25 cellular contexts compared by ENCODE assay signal in the genomic region with DNA sequence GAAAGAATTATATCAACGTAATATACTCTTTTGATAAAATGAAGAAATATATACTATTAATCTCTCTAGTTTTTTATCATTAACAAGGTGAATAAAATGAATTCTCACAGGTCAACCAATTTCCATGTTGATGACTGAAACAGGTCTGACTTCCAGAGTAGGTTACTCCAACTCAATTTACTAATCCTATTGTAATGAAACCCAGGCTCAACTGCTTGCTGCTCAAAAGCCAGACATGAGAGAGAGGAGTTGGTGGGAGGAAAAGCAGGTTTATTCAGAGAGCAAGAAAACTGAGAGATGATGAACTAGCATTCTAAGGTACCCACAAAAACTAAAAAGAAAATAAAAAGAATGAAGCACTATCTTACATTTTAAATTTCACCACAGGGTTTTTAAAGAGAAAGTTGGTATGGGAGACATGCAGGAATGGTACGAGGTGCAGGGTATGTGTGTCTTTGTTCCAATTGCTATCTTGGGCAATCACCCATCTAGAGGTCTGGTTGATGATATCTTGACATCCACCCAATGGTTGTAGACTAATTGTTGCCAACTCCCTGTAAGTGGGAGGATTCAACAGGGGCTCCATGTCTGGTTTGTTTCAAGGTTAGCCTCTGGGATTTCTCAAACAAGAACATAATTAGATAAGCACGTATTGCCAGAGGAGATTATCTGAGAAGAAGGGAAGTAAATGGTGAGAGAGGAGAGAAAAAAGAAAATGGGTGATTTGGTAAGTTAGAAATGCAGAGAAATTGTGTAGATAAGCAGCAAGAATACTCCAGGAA.
"Had no signal": no experiment of that assay in that cellular context is flagged by ENCODE, and none has a peak within 500 bp of the region (broad histone marks: within the 10 kb centered on the region; RNA-seq: fewer than 3 reads in every experiment).

No MANE protein-coding gene starts in this region.

- H3K27ac Mint-ChIP-seq: dendritic cell treated with granulocyte-macrophage colony-stimulating factor and Interleukin-4, amounts not matched to agents 40 ng/mL and 50 ng/mL, for 4 days; effector memory CD8-positive, alpha-beta T cell; naive B cell; nephron; stimulated activated naive B cell treated with anti-CD40 and anti-IgM and Interleukin-4, amounts not matched to agents 10 μg/mL and 1 μg/mL and 100 μg/mL, for 72 hours; stimulated activated naive CD8-positive, alpha-beta T cell treated with anti-CD3 and anti-CD28 coated beads, Interleukin-15, amount 100 ng/mL, for 72 hours had no signal

- H3K36me3 ChIP-seq: esophagus muscularis mucosa, gastrocnemius medialis, heart right ventricle, prostate gland, right lobe of liver, spleen, tibial nerve had no signal

- H3K27ac ChIP-seq: epithelial cell of prostate, esophagus muscularis mucosa, gastrocnemius medialis, heart right ventricle, parathyroid adenoma, prostate gland, right lobe of liver, spleen, testis, tibial nerve had no signal

- H3K27me3 Mint-ChIP-seq: dendritic cell treated with granulocyte-macrophage colony-stimulating factor and Interleukin-4, amounts not matched to agents 40 ng/mL and 50 ng/mL, for 4 days; effector memory CD8-positive, alpha-beta T cell; naive B cell; stimulated activated naive B cell treated with anti-CD40 and anti-IgM and Interleukin-4, amounts not matched to agents 10 μg/mL and 1 μg/mL and 100 μg/mL, for 72 hours; stimulated activated naive CD8-positive, alpha-beta T cell treated with anti-CD3 and anti-CD28 coated beads, Interleukin-15, amount 100 ng/mL, for 72 hours had no signal

- H3K36me3 Mint-ChIP-seq: naive B cell; stimulated activated naive B cell treated with anti-CD40 and anti-IgM and Interleukin-4, amounts not matched to agents 10 μg/mL and 1 μg/mL and 100 μg/mL, for 72 hours had no signal

- H3K4me3 Mint-ChIP-seq: dendritic cell treated with granulocyte-macrophage colony-stimulating factor and Interleukin-4, amounts not matched to agents 40 ng/mL and 50 ng/mL, for 4 days; effector memory CD8-positive, alpha-beta T cell; naive B cell; nephron; stimulated activated naive B cell treated with anti-CD40 and anti-IgM and Interleukin-4, amounts not matched to agents 10 μg/mL and 1 μg/mL and 100 μg/mL, for 72 hours; stimulated activated naive CD8-positive, alpha-beta T cell treated with anti-CD3 and anti-CD28 coated beads, Interleukin-15, amount 100 ng/mL, for 72 hours had no signal

- H3K4me1 ChIP-seq: esophagus muscularis mucosa, gastrocnemius medialis, heart right ventricle, parathyroid adenoma, prostate gland, right lobe of liver, spleen, testis had no signal

- H3K4me3 ChIP-seq: esophagus muscularis mucosa, gastrocnemius medialis, heart right ventricle, lung, prostate gland, right lobe of liver, spleen, testis, tibial nerve had no signal

- ATAC-seq: effector memory CD8-positive, alpha-beta T cell; gastrocnemius medialis; heart right ventricle; left cardiac atrium; left ventricle myocardium superior; right lobe of liver; stimulated activated naive B cell treated with anti-CD40 and anti-IgM and Interleukin-4, amounts not matched to agents 10 μg/mL and 1 μg/mL and 100 μg/mL, for 72 hours; stimulated activated naive CD8-positive, alpha-beta T cell treated with anti-CD3 and anti-CD28 coated beads, Interleukin-15, amount 100 ng/mL, for 72 hours had no signal

- H3K9me3 ChIP-seq: esophagus muscularis mucosa, gastrocnemius medialis, prostate gland, right lobe of liver, testis had no signal

- DNase-seq: cerebellar nuclear complex; effector memory CD8-positive, alpha-beta T cell; gastrocnemius medialis; heart right ventricle; hypothalamus; left cardiac atrium; left ventricle myocardium superior; midbrain; naive B cell; right lobe of liver; spleen; stimulated activated CD4-positive, alpha-beta T cell treated with anti-CD3 and anti-CD28 coated beads, Interleukin-15, amount 100 ng/mL, for 24 hours; stimulated activated CD4-positive, alpha-beta T cell treated with anti-CD3 and anti-CD28 coated beads, Interleukin-1b, Interleukin-23, amount 100 ng/mL, for 48 hours; stimulated activated CD4-positive, alpha-beta T cell treated with anti-CD3 and anti-CD28 coated beads, Interleukin-4, amount 100 ng/mL, for 24 hours; stimulated activated naive B cell treated with anti-CD40 and anti-IgM and Interleukin-4, amounts not matched to agents 10 μg/mL and 1 μg/mL and 100 μg/mL, for 72 hours; stimulated activated naive CD8-positive, alpha-beta T cell treated with anti-CD3 and anti-CD28 coated beads, Interleukin-15, amount 100 ng/mL, for 72 hours; testis had no signal

- H3K4me1 Mint-ChIP-seq: naive B cell; nephron; stimulated activated naive B cell treated with anti-CD40 and anti-IgM and Interleukin-4, amounts not matched to agents 10 μg/mL and 1 μg/mL and 100 μg/mL, for 72 hours; stimulated activated naive CD8-positive, alpha-beta T cell treated with anti-CD3 and anti-CD28 coated beads, Interleukin-15, amount 100 ng/mL, for 72 hours had no signal
